Comparison of ENCODE assay signal across 1 cellular context in the genomic region with DNA sequence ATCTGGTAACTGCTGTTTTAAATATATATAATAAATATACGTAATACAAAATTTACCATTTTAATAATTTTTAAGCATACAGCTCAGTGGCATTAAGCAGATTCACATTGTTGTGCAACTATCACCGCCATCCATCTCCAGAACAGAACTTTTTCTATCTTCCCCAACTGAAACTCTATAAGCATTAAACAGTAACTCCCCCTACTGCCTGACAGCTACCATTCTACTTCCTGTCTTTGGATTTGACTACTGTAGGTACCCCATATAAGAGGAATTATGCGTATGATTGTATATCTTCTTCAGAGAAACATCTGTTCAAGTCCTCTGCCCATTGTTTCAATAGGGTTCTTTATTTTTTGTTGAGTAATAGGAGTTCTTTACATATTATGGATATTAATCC.
TF ChIP-seq lines count a peak whose summit lies in the region.

No MANE protein-coding gene starts in this region.

TF ChIP-seq in GM23338, 12 proteins besides CTCF, POLR2A, EP300 and RAD21 (continued from another document):
- TF ChIP-seq, protein P1, sequence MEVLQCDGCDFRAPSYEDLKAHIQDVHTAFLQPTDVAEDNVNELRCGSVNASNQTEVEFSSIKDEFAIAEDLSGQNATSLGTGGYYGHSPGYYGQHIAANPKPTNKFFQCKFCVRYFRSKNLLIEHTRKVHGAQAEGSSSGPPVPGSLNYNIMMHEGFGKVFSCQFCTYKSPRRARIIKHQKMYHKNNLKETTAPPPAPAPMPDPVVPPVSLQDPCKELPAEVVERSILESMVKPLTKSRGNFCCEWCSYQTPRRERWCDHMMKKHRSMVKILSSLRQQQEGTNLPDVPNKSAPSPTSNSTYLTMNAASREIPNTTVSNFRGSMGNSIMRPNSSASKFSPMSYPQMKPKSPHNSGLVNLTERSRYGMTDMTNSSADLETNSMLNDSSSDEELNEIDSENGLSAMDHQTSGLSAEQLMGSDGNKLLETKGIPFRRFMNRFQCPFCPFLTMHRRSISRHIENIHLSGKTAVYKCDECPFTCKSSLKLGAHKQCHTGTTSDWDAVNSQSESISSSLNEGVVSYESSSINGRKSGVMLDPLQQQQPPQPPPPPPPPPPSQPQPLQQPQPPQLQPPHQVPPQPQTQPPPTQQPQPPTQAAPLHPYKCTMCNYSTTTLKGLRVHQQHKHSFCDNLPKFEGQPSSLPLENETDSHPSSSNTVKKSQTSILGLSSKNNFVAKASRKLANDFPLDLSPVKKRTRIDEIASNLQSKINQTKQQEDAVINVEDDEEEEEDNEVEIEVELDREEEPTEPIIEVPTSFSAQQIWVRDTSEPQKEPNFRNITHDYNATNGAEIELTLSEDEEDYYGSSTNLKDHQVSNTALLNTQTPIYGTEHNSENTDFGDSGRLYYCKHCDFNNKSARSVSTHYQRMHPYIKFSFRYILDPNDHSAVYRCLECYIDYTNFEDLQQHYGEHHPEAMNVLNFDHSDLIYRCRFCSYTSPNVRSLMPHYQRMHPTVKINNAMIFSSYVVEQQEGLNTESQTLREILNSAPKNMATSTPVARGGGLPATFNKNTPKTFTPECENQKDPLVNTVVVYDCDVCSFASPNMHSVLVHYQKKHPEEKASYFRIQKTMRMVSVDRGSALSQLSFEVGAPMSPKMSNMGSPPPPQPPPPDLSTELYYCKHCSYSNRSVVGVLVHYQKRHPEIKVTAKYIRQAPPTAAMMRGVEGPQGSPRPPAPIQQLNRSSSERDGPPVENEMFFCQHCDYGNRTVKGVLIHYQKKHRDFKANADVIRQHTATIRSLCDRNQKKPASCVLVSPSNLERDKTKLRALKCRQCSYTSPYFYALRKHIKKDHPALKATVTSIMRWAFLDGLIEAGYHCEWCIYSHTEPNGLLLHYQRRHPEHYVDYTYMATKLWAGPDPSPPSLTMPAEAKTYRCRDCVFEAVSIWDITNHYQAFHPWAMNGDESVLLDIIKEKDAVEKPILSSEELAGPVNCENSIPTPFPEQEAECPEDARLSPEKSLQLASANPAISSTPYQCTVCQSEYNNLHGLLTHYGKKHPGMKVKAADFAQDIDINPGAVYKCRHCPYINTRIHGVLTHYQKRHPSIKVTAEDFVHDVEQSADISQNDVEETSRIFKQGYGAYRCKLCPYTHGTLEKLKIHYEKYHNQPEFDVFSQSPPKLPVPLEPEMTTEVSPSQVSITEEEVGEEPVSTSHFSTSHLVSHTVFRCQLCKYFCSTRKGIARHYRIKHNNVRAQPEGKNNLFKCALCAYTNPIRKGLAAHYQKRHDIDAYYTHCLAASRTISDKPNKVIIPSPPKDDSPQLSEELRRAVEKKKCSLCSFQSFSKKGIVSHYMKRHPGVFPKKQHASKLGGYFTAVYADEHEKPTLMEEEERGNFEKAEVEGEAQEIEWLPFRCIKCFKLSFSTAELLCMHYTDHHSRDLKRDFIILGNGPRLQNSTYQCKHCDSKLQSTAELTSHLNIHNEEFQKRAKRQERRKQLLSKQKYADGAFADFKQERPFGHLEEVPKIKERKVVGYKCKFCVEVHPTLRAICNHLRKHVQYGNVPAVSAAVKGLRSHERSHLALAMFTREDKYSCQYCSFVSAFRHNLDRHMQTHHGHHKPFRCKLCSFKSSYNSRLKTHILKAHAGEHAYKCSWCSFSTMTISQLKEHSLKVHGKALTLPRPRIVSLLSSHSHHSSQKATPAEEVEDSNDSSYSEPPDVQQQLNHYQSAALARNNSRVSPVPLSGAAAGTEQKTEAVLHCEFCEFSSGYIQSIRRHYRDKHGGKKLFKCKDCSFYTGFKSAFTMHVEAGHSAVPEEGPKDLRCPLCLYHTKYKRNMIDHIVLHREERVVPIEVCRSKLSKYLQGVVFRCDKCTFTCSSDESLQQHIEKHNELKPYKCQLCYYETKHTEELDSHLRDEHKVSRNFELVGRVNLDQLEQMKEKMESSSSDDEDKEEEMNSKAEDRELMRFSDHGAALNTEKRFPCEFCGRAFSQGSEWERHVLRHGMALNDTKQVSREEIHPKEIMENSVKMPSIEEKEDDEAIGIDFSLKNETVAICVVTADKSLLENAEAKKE (CRISPR knock-in tag; IDR thresholded peaks at IDR 0.05) = no peak
TF ChIP-seq in GM23338: peak in this region for 0.
